ENCODE assay signal across 21 cellular contexts in genomic region chr3:33091746-33092145, GRCh38. TPM values are rescaled to one million over a fixed set of nuclear protein-coding genes. Genes with fewer than 3 reads are reported as not detected.
DNase-seq lines count a peak whose midpoint lies in the region; ATAC-seq and TF ChIP-seq lines count a peak whose summit lies in the region.
"Had no signal": no experiment of that assay in that cellular context is flagged by ENCODE, and none has a peak within 500 bp of the region (broad histone marks: within the 10 kb centered on the region; RNA-seq: fewer than 3 reads in every experiment).

No MANE protein-coding gene starts in this region.

- peak; percentile 31 for ATAC-seq in activated naive CD8-positive, alpha-beta T cell treated with anti-CD3 and anti-CD28 coated beads, Interleukin-2, amount 50 U/mL, for 24 hours
- no peak for ATAC-seq in stimulated activated naive B cell treated with anti-CD40 and anti-IgM and Interleukin-4, amounts not matched to agents 10 μg/mL and 1 μg/mL and 100 μg/mL, for 72 hours (replicated peaks)
- no peak for ATAC-seq in left lung
- ATAC-seq: left ventricle myocardium superior had no signal

- peak overlapping the region; percentile 6 for H3K27ac ChIP-seq in KOPT-K1 (ENCODE audit: low read depth, low read length, poor library complexity, severe bottlenecking)
- no peak overlapping the region for H3K27ac ChIP-seq in left lung
- no peak overlapping the region for H3K27ac ChIP-seq in coronary artery
- H3K27ac ChIP-seq: epithelial cell of prostate, GM23248, HL-60, tibial nerve had no signal

- no peaks in the 10 kb centered on the region for H3K9me3 ChIP-seq in KOPT-K1 (ENCODE audit: insufficient read depth, low read length, poor library complexity, severe bottlenecking)
- H3K9me3 ChIP-seq in left lung = no peaks in the 10 kb centered on the region
- H3K9me3 ChIP-seq: tibial nerve had no signal

- peaks cover 0 to 43% of the 10 kb centered on the region in 2 donors for H3K4me1 ChIP-seq in left lung

- no peak for DNase-seq in activated T-cell treated with anti-CD3 and anti-CD28 coated beads, Interleukin-2, amount 50 U/mL, for 24 hours
- no peak for DNase-seq in activated T-cell treated with anti-CD3 and anti-CD28 coated beads, Interleukin-2, amount 50 U/mL, for 1 hour
- no peak for DNase-seq in activated naive CD8-positive, alpha-beta T cell treated with anti-CD3 and anti-CD28 coated beads, Interleukin-2, amount 50 U/mL, for 24 hours
- DNase-seq in stimulated activated naive B cell treated with anti-CD40 and anti-IgM and Interleukin-4, amounts not matched to agents 10 μg/mL and 1 μg/mL and 100 μg/mL, for 72 hours = no peak
- DNase-seq in left lung (no peak), coronary artery (ENCODE audit: low spot score) (no peak)
- DNase-seq: activated gamma-delta T cell, Calu3, DND-41, glutamatergic neuron, GM23248, islet precursor cell, left ventricle myocardium superior, midbrain had no signal

- peak overlapping the region; percentile 34 for H3K27ac Mint-ChIP-seq in activated T-cell treated with anti-CD3 and anti-CD28 coated beads, Interleukin-2, amount 50 U/mL, for 24 hours
- H3K27ac Mint-ChIP-seq in activated naive CD8-positive, alpha-beta T cell treated with anti-CD3 and anti-CD28 coated beads, Interleukin-2, amount 50 U/mL, for 24 hours = no peak overlapping the region
- peak overlapping the region; percentile 68 for H3K27ac Mint-ChIP-seq in stimulated activated naive B cell treated with anti-CD40 and anti-IgM and Interleukin-4, amounts not matched to agents 10 μg/mL and 1 μg/mL and 100 μg/mL, for 72 hours
- H3K27ac Mint-ChIP-seq: nephron; T-helper 1 cell treated with Interleukin-12 subunit alpha and Interleukin-12 subunit beta and Interleukin-4 antibody, amounts not matched to agents 30 μg/mL and 1 μg/mL, for 36 hours had no signal

- no peak for TF ChIP-seq CTCF in left lung (IDR thresholded peaks at IDR 0.05)
- no peak for TF ChIP-seq CTCF in coronary artery (IDR thresholded peaks at IDR 0.05)

- no peaks in the 10 kb centered on the region for H3K27me3 ChIP-seq in left lung
- H3K27me3 ChIP-seq: tibial nerve had no signal

- peaks cover 77% of the 10 kb centered on the region for H3K36me3 Mint-ChIP-seq in activated T-cell treated with anti-CD3 and anti-CD28 coated beads, Interleukin-2, amount 50 U/mL, for 24 hours (ENCODE audit: low read depth)
- peaks cover 55% of the 10 kb centered on the region for H3K36me3 Mint-ChIP-seq in activated naive CD8-positive, alpha-beta T cell treated with anti-CD3 and anti-CD28 coated beads, Interleukin-2, amount 50 U/mL, for 24 hours (ENCODE audit: low read depth)
- peaks cover 47 to 63% of the 10 kb centered on the region in 2 donors for H3K36me3 Mint-ChIP-seq in stimulated activated naive B cell treated with anti-CD40 and anti-IgM and Interleukin-4, amounts not matched to agents 10 μg/mL and 1 μg/mL and 100 μg/mL, for 72 hours

- no peak overlapping the region for H3K4me3 ChIP-seq in left lung
- no peak overlapping the region for H3K4me3 ChIP-seq in coronary artery
- H3K4me3 ChIP-seq: GM23248, tibial nerve had no signal

- intact Hi-C loops in left lung (cut with DNase I) = no loop called here

- H3K36me3 ChIP-seq in KOPT-K1 (ENCODE audit: insufficient read depth, low read length) = peaks cover 27% of the 10 kb centered on the region
- peaks cover 0 to 34% of the 10 kb centered on the region in 2 donors for H3K36me3 ChIP-seq in left lung

- H3K9me3 Mint-ChIP-seq in activated T-cell treated with anti-CD3 and anti-CD28 coated beads, Interleukin-2, amount 50 U/mL, for 24 hours = no peaks in the 10 kb centered on the region
- no peaks in the 10 kb centered on the region for H3K9me3 Mint-ChIP-seq in activated naive CD8-positive, alpha-beta T cell treated with anti-CD3 and anti-CD28 coated beads, Interleukin-2, amount 50 U/mL, for 24 hours
- H3K9me3 Mint-ChIP-seq in stimulated activated naive B cell treated with anti-CD40 and anti-IgM and Interleukin-4, amounts not matched to agents 10 μg/mL and 1 μg/mL and 100 μg/mL, for 72 hours = peaks cover 3% of the 10 kb centered on the region in 2 donors
- H3K9me3 Mint-ChIP-seq: T-helper 1 cell treated with Interleukin-12 subunit alpha and Interleukin-12 subunit beta and Interleukin-4 antibody, amounts not matched to agents 30 μg/mL and 1 μg/mL, for 36 hours had no signal

- H3K4me3 Mint-ChIP-seq in activated T-cell treated with anti-CD3 and anti-CD28 coated beads, Interleukin-2, amount 50 U/mL, for 24 hours = no peak overlapping the region
- H3K4me3 Mint-ChIP-seq in activated naive CD8-positive, alpha-beta T cell treated with anti-CD3 and anti-CD28 coated beads, Interleukin-2, amount 50 U/mL, for 24 hours = no peak overlapping the region
- H3K4me3 Mint-ChIP-seq in stimulated activated naive B cell treated with anti-CD40 and anti-IgM and Interleukin-4, amounts not matched to agents 10 μg/mL and 1 μg/mL and 100 μg/mL, for 72 hours = no peak overlapping the region
- H3K4me3 Mint-ChIP-seq: brain; T-helper 1 cell treated with Interleukin-12 subunit alpha and Interleukin-12 subunit beta and Interleukin-4 antibody, amounts not matched to agents 30 μg/mL and 1 μg/mL, for 36 hours had no signal

- H3K27me3 Mint-ChIP-seq in activated T-cell treated with anti-CD3 and anti-CD28 coated beads, Interleukin-2, amount 50 U/mL, for 24 hours = no peaks in the 10 kb centered on the region
- no peaks in the 10 kb centered on the region for H3K27me3 Mint-ChIP-seq in activated naive CD8-positive, alpha-beta T cell treated with anti-CD3 and anti-CD28 coated beads, Interleukin-2, amount 50 U/mL, for 24 hours
- H3K27me3 Mint-ChIP-seq in stimulated activated naive B cell treated with anti-CD40 and anti-IgM and Interleukin-4, amounts not matched to agents 10 μg/mL and 1 μg/mL and 100 μg/mL, for 72 hours = no peaks in the 10 kb centered on the region

- peaks cover 85% of the 10 kb centered on the region for H3K4me1 Mint-ChIP-seq in activated T-cell treated with anti-CD3 and anti-CD28 coated beads, Interleukin-2, amount 50 U/mL, for 24 hours (ENCODE audit: low read depth)
- peaks cover 75% of the 10 kb centered on the region for H3K4me1 Mint-ChIP-seq in activated naive CD8-positive, alpha-beta T cell treated with anti-CD3 and anti-CD28 coated beads, Interleukin-2, amount 50 U/mL, for 24 hours
- peaks cover 56 to 89% of the 10 kb centered on the region in 2 donors for H3K4me1 Mint-ChIP-seq in stimulated activated naive B cell treated with anti-CD40 and anti-IgM and Interleukin-4, amounts not matched to agents 10 μg/mL and 1 μg/mL and 100 μg/mL, for 72 hours

RNA-seq across cellular contexts. Expression of gene GLB1, which starts 5.2 kb away (rescaled TPM):
- 10 to 100 TPM; 90.1 to 93.4 TPM for total RNA-seq in left lung

RNA-seq across cellular contexts. Expression of gene TMPPE, which starts 5.2 kb away (rescaled TPM):
- 10 to 100 TPM; 14.4 to 18.7 TPM for total RNA-seq in left lung

RNA-seq across cellular contexts. Expression of gene CRTAP, which starts 22.1 kb away (rescaled TPM):
- 100 to 1,000 TPM; 228 to 238 TPM for total RNA-seq in left lung
